In genomic region chr2:104852161-104852689, GRCh38 we compare ENCODE assay signal across 8 cellular contexts. TPM values are rescaled to one million over a fixed set of nuclear protein-coding genes. Genes with fewer than 3 reads are reported as not detected.
DNase-seq lines count a peak whose midpoint lies in the region; ATAC-seq lines count a peak whose summit lies in the region.

No MANE protein-coding gene starts in this region.

- H3K4me3 ChIP-seq in iPS-15b (ENCODE audit: low read depth, low read length): peak overlapping the region; percentile 26

- peaks cover 4% of the 10 kb centered on the region for H3K9me3 Mint-ChIP-seq in T-helper 1 cell treated with Interleukin-12 subunit alpha and Interleukin-12 subunit beta and Interleukin-4 antibody, amounts not matched to agents 30 μg/mL and 1 μg/mL, for 36 hours
- no peaks in the 10 kb centered on the region for H3K9me3 Mint-ChIP-seq in T-cell
- H3K9me3 Mint-ChIP-seq in stimulated activated naive B cell treated with anti-CD40 and anti-IgM and Interleukin-4, amounts not matched to agents 10 μg/mL and 1 μg/mL and 100 μg/mL, for 72 hours: peaks cover 0 to 2% of the 10 kb centered on the region in 2 donors

- H3K9ac ChIP-seq in iPS-15b (ENCODE audit: low read depth, low read length): no peak overlapping the region

- peaks cover 23% of the 10 kb centered on the region for H3K4me1 Mint-ChIP-seq in T-helper 1 cell treated with Interleukin-12 subunit alpha and Interleukin-12 subunit beta and Interleukin-4 antibody, amounts not matched to agents 30 μg/mL and 1 μg/mL, for 36 hours (ENCODE audit: low read depth)
- peaks cover 34 to 53% (median 40%) of the 10 kb centered on the region in 3 donors for H3K4me1 Mint-ChIP-seq in T-cell
- peaks cover 34 to 54% of the 10 kb centered on the region in 2 donors for H3K4me1 Mint-ChIP-seq in stimulated activated naive B cell treated with anti-CD40 and anti-IgM and Interleukin-4, amounts not matched to agents 10 μg/mL and 1 μg/mL and 100 μg/mL, for 72 hours

- POLR2A ChIA-PET in T-cell (lab: Charles Lee): no interaction called here

- ATAC-seq in T-cell (replicated peaks in 1 of 4) (peak in 2 of 4 experiments; percentile 36 to 37), HG02970 (IDR thresholded peaks at IDR 0.05; ENCODE audit: low FRiP score, unreplicated experiment) (no peak)
- ATAC-seq in stimulated activated naive B cell treated with anti-CD40 and anti-IgM and Interleukin-4, amounts not matched to agents 10 μg/mL and 1 μg/mL and 100 μg/mL, for 72 hours (replicated peaks): peak; percentile 20 to 30

- peak overlapping the region; percentile 83 for H3K27ac Mint-ChIP-seq in T-helper 1 cell treated with Interleukin-12 subunit alpha and Interleukin-12 subunit beta and Interleukin-4 antibody, amounts not matched to agents 30 μg/mL and 1 μg/mL, for 36 hours
- no peak overlapping the region for H3K27ac Mint-ChIP-seq in T-cell
- peak overlapping the region; percentile 91 for H3K27ac Mint-ChIP-seq in stimulated activated naive B cell treated with anti-CD40 and anti-IgM and Interleukin-4, amounts not matched to agents 10 μg/mL and 1 μg/mL and 100 μg/mL, for 72 hours

- H3K27me3 Mint-ChIP-seq in T-helper 1 cell treated with Interleukin-12 subunit alpha and Interleukin-12 subunit beta and Interleukin-4 antibody, amounts not matched to agents 30 μg/mL and 1 μg/mL, for 36 hours (ENCODE audit: low read depth): peaks cover 83% of the 10 kb centered on the region
- peaks cover 69 to 77% of the 10 kb centered on the region in 2 donors for H3K27me3 Mint-ChIP-seq in T-cell
- peaks cover 80 to 87% of the 10 kb centered on the region in 2 donors for H3K27me3 Mint-ChIP-seq in stimulated activated naive B cell treated with anti-CD40 and anti-IgM and Interleukin-4, amounts not matched to agents 10 μg/mL and 1 μg/mL and 100 μg/mL, for 72 hours

- no peaks in the 10 kb centered on the region for H3K36me3 ChIP-seq in iPS-15b (ENCODE audit: control insufficient read depth, insufficient read depth, low read length)

- peaks cover 8% of the 10 kb centered on the region for H3K36me3 Mint-ChIP-seq in T-helper 1 cell treated with Interleukin-12 subunit alpha and Interleukin-12 subunit beta and Interleukin-4 antibody, amounts not matched to agents 30 μg/mL and 1 μg/mL, for 36 hours (ENCODE audit: low read depth)
- no peaks in the 10 kb centered on the region for H3K36me3 Mint-ChIP-seq in T-cell
- H3K36me3 Mint-ChIP-seq in stimulated activated naive B cell treated with anti-CD40 and anti-IgM and Interleukin-4, amounts not matched to agents 10 μg/mL and 1 μg/mL and 100 μg/mL, for 72 hours: peaks cover 6 to 12% of the 10 kb centered on the region in 2 donors

- H3K4me1 ChIP-seq in iPS-15b (ENCODE audit: control insufficient read depth, insufficient read depth, low read length): peaks cover 12% of the 10 kb centered on the region

- DNase-seq in T-helper 1 cell (no peak), T-cell (no peak), GOT3 (lab: John Stamatoyannopoulos, UW) (no peak), medulla oblongata (ENCODE audit: extremely low spot score) (no peak)
- no peak for DNase-seq in stimulated activated naive B cell treated with anti-CD40 and anti-IgM and Interleukin-4, amounts not matched to agents 10 μg/mL and 1 μg/mL and 100 μg/mL, for 72 hours

- CTCF ChIA-PET in T-cell (lab: Charles Lee): no interaction called here

- no peaks in the 10 kb centered on the region for H3K9me3 ChIP-seq in iPS-15b (ENCODE audit: control insufficient read depth, insufficient read depth, low read length)

- peak overlapping the region; percentile 70 for H3K4me3 Mint-ChIP-seq in T-helper 1 cell treated with Interleukin-12 subunit alpha and Interleukin-12 subunit beta and Interleukin-4 antibody, amounts not matched to agents 30 μg/mL and 1 μg/mL, for 36 hours
- peak overlapping the region; percentile 71 to 93 (median 81) for H3K4me3 Mint-ChIP-seq in T-cell
- peak overlapping the region; percentile 81 to 83 for H3K4me3 Mint-ChIP-seq in stimulated activated naive B cell treated with anti-CD40 and anti-IgM and Interleukin-4, amounts not matched to agents 10 μg/mL and 1 μg/mL and 100 μg/mL, for 72 hours

- H3K27me3 ChIP-seq in iPS-15b (ENCODE audit: control insufficient read depth, insufficient read depth, low read length): peaks cover 74% of the 10 kb centered on the region

RNA-seq across cellular contexts. Expression of gene POU3F3, which starts 1.7 kb away (rescaled TPM):
- not detected for total RNA-seq in T-cell

Comparison
In these comparisons a context has a peak if more than half of its experiments do, and no peak if none do; other contexts are left out.
1. H3K27ac Mint-ChIP-seq: peak in T-helper 1 cell treated with Interleukin-12 subunit alpha and Interleukin-12 subunit beta and Interleukin-4 antibody, amounts not matched to agents 30 μg/mL and 1 μg/mL, for 36 hours (single experiment) and stimulated activated naive B cell treated with anti-CD40 and anti-IgM and Interleukin-4, amounts not matched to agents 10 μg/mL and 1 μg/mL and 100 μg/mL, for 72 hours (single experiment); none in T-cell (0 of 2).
2. Peak in every context shown above with its lines, with median percentiles within 50 percentile points of each other: H3K4me3 Mint-ChIP-seq.